ENCODE assay signal across 8 cellular contexts in the genomic region with DNA sequence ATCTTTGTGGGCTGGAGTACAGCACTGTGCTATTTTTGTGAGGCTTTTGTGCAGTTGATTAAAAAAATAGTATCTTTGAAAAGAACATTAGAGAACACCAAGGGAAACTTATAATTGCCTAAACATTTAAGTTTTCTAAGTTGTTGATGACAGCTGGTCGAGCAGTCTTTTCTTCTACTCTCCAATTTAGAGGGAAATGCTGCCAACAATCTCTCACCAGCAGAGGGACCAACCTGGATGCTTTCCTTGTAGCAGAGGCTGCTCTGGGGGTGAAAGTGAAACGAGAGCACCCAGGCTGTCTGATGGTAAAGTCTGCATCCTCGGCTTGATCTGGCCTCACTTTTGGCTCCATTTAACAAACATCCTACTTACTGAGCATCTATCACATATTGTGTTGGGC.
DNase-seq lines count a peak whose midpoint lies in the region; ATAC-seq, FAIRE-seq and TF ChIP-seq lines count a peak whose summit lies in the region.

No MANE protein-coding gene starts in this region.

- H3K27ac ChIP-seq in GM12878 (ENCODE audit: control insufficient read depth, insufficient read depth), result no peak overlapping the region
- no peak overlapping the region for H3K27ac ChIP-seq in smooth muscle cell (ENCODE audit: low read depth)

- H3K4me3 ChIP-seq in GM12878, result no peak overlapping the region
- H3K4me3 ChIP-seq in smooth muscle cell, result no peak overlapping the region

- H3K27me3 ChIP-seq in GM12878 (replicated peaks in 1 of 2; ENCODE audit: control insufficient read depth in 2 of 2, insufficient read depth in 2 of 2, low read length in 1 of 2), result no peaks in the 10 kb centered on the region; a peak in 1 of 4 replicates
- no peaks in the 10 kb centered on the region for H3K27me3 ChIP-seq in smooth muscle cell (ENCODE audit: low read depth)

- H3K79me2 ChIP-seq in GM12878 (ENCODE audit: control insufficient read depth, insufficient read depth, low read length), result no peaks in the 10 kb centered on the region
- no peaks in the 10 kb centered on the region for H3K79me2 ChIP-seq in smooth muscle cell (ENCODE audit: low read depth)

- H3K9ac ChIP-seq in GM12878 (ENCODE audit: control insufficient read depth, insufficient read depth, low read length) (no peak overlapping the region), smooth muscle cell (ENCODE audit: low read depth) (no peak overlapping the region)

- no peak overlapping the region for H2AFZ ChIP-seq in GM12878 (ENCODE audit: control insufficient read depth, low read depth, low read length)
- H2AFZ ChIP-seq in smooth muscle cell (ENCODE audit: low read depth), result no peak overlapping the region

- H4K20me1 ChIP-seq in GM12878 (ENCODE audit: control insufficient read depth, insufficient read depth) (no peaks in the 10 kb centered on the region), smooth muscle cell (ENCODE audit: low read depth) (no peaks in the 10 kb centered on the region)

- TF ChIP-seq RAD21 in GM12878 (IDR thresholded peaks at IDR 0.05; ENCODE audit: insufficient read depth, low read depth, low read length), result peak; percentile 67

- in situ Hi-C loops in GM12878 (cut with MboI), result no loop called here

- SMC1A ChIA-PET in GM12878 (lab: Charles Lee; ENCODE audit: uncharacterized antibody, unreplicated experiment), result interaction anchor here (1.0 to 1.2 kb wide), 2 partner anchors 89 to 111 kb away, joined by 3 read pairs; no protein-coding TSS in a partner anchor

- ATAC-seq in GM19452 (IDR thresholded peaks at IDR 0.05; ENCODE audit: unreplicated experiment), result peak; percentile 89
- peak; percentile 80 for ATAC-seq in HG03457 (IDR thresholded peaks at IDR 0.05; ENCODE audit: unreplicated experiment)
- ATAC-seq in GM12878, result peak; percentile 95

- RAD21 ChIA-PET in GM12878 (lab: Charles Lee; ENCODE audit: unreplicated experiment), result no interaction called here

- POLR2A ChIA-PET in GM12878 (lab: Charles Lee), result no interaction called here

- H3K4me2 ChIP-seq in GM12878 (ENCODE audit: control insufficient read depth, insufficient read depth), result no peak overlapping the region
- H3K4me2 ChIP-seq in smooth muscle cell, result no peak overlapping the region

- TF ChIP-seq CTCF in GM12878 (IDR thresholded peaks at IDR 0.05 in 2 of 3, conservative IDR thresholded peaks at IDR 0.05 in 1 of 3; ENCODE audit: control insufficient read depth in 2 of 3, extremely low read depth in 1 of 3, insufficient read depth in 1 of 3, low read depth in 3 of 3, low read length in 3 of 3) (peak; percentile 45 to 53 (median 46); a peak in 5 of 6 replicates), smooth muscle cell (IDR thresholded peaks at IDR 0.05; ENCODE audit: borderline replicate concordance, insufficient read depth, poor library complexity, severe bottlenecking) (peak; percentile 22)

- H3K36me3 ChIP-seq in GM12878 (ENCODE audit: control insufficient read depth in 2 of 2, insufficient read depth in 2 of 2, low read length in 1 of 2) (no peaks in the 10 kb centered on the region), smooth muscle cell (ENCODE audit: low read depth) (no peaks in the 10 kb centered on the region)

- 0% methylated on average over 3 of the region's 3 CpGs for WGBS in GM12878 (ENCODE audit: insufficient coverage, insufficient replicate concordance, low lambda C conversion rate, missing lambda C conversion rate)
- 53% methylated on average over 3 of the region's 3 CpGs for WGBS in smooth muscle cell (ENCODE audit: low lambda C conversion rate)

- CTCF ChIA-PET in GM12878 (lab: Yijun Ruan, JAX), result interaction anchor here (0.7 to 1.1 kb wide), 2 partner anchors 34 to 236 kb away, joined by 3 to 4 read pairs; no protein-coding TSS in a partner anchor

- intact Hi-C loops in GM12878 (cut with micrococcal nuclease; ENCODE audit: unreplicated experiment), result loop anchor here (5.0 to 10.0 kb wide), 3 partner anchors 235 to 507 kb away; no protein-coding TSS in a partner anchor
- intact Hi-C loops in posterior vena cava (cut with DNase I), result no loop called here

- no peaks in the 10 kb centered on the region for H3K4me1 ChIP-seq in GM12878 (ENCODE audit: control insufficient read depth, insufficient read depth, low read length)
- peaks cover 8% of the 10 kb centered on the region for H3K4me1 ChIP-seq in smooth muscle cell (ENCODE audit: low read depth)

- no peak for TF ChIP-seq EP300 in GM12878 (IDR thresholded peaks at IDR 0.05; ENCODE audit: borderline replicate concordance in 1 of 2, control insufficient read depth in 1 of 2, low read depth in 2 of 2, low read length in 2 of 2)

- H3K9me3 ChIP-seq in GM12878 (replicated peaks; ENCODE audit: control insufficient read depth, insufficient read depth, low read length) (no peaks in the 10 kb centered on the region), smooth muscle cell (replicated peaks; ENCODE audit: low read depth) (no peaks in the 10 kb centered on the region)

- no peak for FAIRE-seq in GM12878 (lab: Jason Lieb, UNC)

- peak; percentile 31 for DNase-seq in D341Med (ENCODE audit: low spot score)
- DNase-seq in GM12878 (ENCODE audit: low read depth, low spot score), result peak; percentile 5
- no peak for DNase-seq in smooth muscle cell (lab: John Stamatoyannopoulos, UW; ENCODE audit: unreplicated experiment)
- DNase-seq in GF-D8 (lab: John Stamatoyannopoulos, UW), result no peak
- DNase-seq in posterior vena cava (ENCODE audit: low spot score), result no peak
- no peak for DNase-seq in activated CD4-positive, alpha-beta T cell treated with anti-CD3 and anti-CD28 coated beads for 1 hour

- peaks cover 6% of the 10 kb centered on the region for H3F3A ChIP-seq in smooth muscle cell (ENCODE audit: low read depth)

- TF ChIP-seq POLR2A in GM12878 (IDR thresholded peaks at IDR 0.05; ENCODE audit: low read depth, low read length), result no peak

- BruUV-seq in GM12878 (replicated peaks; lab: Mats Ljungman, UMichigan), result no TSS peak

TF ChIP-seq in GM12878, 131 proteins besides CTCF, POLR2A, EP300 and RAD21:
- TF ChIP-seq SMC3 (IDR thresholded peaks at IDR 0.05; ENCODE audit: borderline replicate concordance, low read length), result peak; percentile 79; the same call in 1 of the 2 replicates
- no peak for TF ChIP-seq MTA3 (IDR thresholded peaks at IDR 0.05; ENCODE audit: borderline replicate concordance, low read length)

Comparison
In these comparisons a context has a peak if more than half of its experiments do, and no peak if none do; other contexts are left out.
1. DNase-seq: peak in D341Med (single experiment) and GM12878 (single experiment); none in smooth muscle cell (single experiment), GF-D8 (single experiment), posterior vena cava (single experiment) and activated CD4-positive, alpha-beta T cell treated with anti-CD3 and anti-CD28 coated beads for 1 hour (single experiment).
2. Peak in every context shown above with its lines, with median percentiles within 50 percentile points of each other: ATAC-seq.